ENCODE assay signal across 1 cellular context in genomic region chr14:23568600-23569310, GRCh38.
A peak's percentile ranks its signal among the peaks of the same experiment; 100 is the strongest.
TF ChIP-seq lines count a peak whose summit lies in the region.

No MANE protein-coding gene starts in this region.

TF ChIP-seq in HepG2, 621 proteins besides CTCF, POLR2A, EP300 and RAD21 (continued from another document and continues in another):
- peak; percentile 78 for TF ChIP-seq HNF1B (CRISPR knock-in tag; IDR thresholded peaks at IDR 0.05)
- no peak for TF ChIP-seq ZNF484 (CRISPR knock-in tag; IDR thresholded peaks at IDR 0.05; ENCODE audit: borderline replicate concordance, low read depth)
- TF ChIP-seq ZBTB38 (CRISPR knock-in tag; IDR thresholded peaks at IDR 0.05) = no peak
- no peak for TF ChIP-seq KDM1A (CRISPR knock-in tag; IDR thresholded peaks at IDR 0.05)
- TF ChIP-seq, protein P1, sequence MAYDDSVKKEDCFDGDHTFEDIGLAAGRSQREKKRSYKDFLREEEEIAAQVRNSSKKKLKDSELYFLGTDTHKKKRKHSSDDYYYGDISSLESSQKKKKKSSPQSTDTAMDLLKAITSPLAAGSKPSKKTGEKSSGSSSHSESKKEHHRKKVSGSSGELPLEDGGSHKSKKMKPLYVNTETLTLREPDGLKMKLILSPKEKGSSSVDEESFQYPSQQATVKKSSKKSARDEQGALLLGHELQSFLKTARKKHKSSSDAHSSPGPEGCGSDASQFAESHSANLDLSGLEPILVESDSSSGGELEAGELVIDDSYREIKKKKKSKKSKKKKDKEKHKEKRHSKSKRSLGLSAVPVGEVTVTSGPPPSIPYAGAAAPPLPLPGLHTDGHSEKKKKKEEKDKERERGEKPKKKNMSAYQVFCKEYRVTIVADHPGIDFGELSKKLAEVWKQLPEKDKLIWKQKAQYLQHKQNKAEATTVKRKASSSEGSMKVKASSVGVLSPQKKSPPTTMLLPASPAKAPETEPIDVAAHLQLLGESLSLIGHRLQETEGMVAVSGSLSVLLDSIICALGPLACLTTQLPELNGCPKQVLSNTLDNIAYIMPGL (CRISPR knock-in tag; IDR thresholded peaks at IDR 0.05; ENCODE audit: borderline replicate concordance in 1 of 2, low read depth in 1 of 2) = peak; percentile 69 to 75; a peak in 3 of 4 replicates
- no peak for TF ChIP-seq ZFYVE20 (CRISPR knock-in tag; IDR thresholded peaks at IDR 0.05; ENCODE audit: borderline replicate concordance, low read depth)
- TF ChIP-seq DNMT3B (CRISPR knock-in tag; conservative IDR thresholded peaks at IDR 0.05) = 0 out of 2 replicates have a peak, but pooled peaks have one; percentile 21
- no peak for TF ChIP-seq ZNF543 (CRISPR knock-in tag; IDR thresholded peaks at IDR 0.05)
- no peak for TF ChIP-seq THAP9 (CRISPR knock-in tag; IDR thresholded peaks at IDR 0.05; ENCODE audit: borderline replicate concordance)
- peak; percentile 53; the same call in 1 of the 2 replicates for TF ChIP-seq REPIN1 (CRISPR knock-in tag; IDR thresholded peaks at IDR 0.05; ENCODE audit: borderline replicate concordance, low read depth)
- no peak for TF ChIP-seq ZSCAN9 (CRISPR knock-in tag; IDR thresholded peaks at IDR 0.05; ENCODE audit: borderline replicate concordance)
- TF ChIP-seq PCBP2 (optimal IDR thresholded peaks at IDR 0.05; ENCODE audit: low read depth, low read length, poor library complexity, severe bottlenecking) = no peak
- no peak for TF ChIP-seq KLF6 (CRISPR knock-in tag; IDR thresholded peaks at IDR 0.05)
- TF ChIP-seq, protein P2, sequence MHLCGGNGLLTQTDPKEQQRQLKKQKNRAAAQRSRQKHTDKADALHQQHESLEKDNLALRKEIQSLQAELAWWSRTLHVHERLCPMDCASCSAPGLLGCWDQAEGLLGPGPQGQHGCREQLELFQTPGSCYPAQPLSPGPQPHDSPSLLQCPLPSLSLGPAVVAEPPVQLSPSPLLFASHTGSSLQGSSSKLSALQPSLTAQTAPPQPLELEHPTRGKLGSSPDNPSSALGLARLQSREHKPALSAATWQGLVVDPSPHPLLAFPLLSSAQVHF (CRISPR knock-in tag; IDR thresholded peaks at IDR 0.05) = no peak
- peak; percentile 28; the same call in 1 of the 2 replicates for TF ChIP-seq NFKB2 (CRISPR knock-in tag; IDR thresholded peaks at IDR 0.05; ENCODE audit: borderline replicate concordance)
- no peak for TF ChIP-seq ZHX1 (CRISPR knock-in tag; IDR thresholded peaks at IDR 0.05; ENCODE audit: low read depth)
- no peak for TF ChIP-seq KDM5B (CRISPR knock-in tag; IDR thresholded peaks at IDR 0.05; ENCODE audit: borderline replicate concordance)
- no peak for TF ChIP-seq NRL (CRISPR knock-in tag; IDR thresholded peaks at IDR 0.05; ENCODE audit: borderline replicate concordance)
- TF ChIP-seq, protein P3, sequence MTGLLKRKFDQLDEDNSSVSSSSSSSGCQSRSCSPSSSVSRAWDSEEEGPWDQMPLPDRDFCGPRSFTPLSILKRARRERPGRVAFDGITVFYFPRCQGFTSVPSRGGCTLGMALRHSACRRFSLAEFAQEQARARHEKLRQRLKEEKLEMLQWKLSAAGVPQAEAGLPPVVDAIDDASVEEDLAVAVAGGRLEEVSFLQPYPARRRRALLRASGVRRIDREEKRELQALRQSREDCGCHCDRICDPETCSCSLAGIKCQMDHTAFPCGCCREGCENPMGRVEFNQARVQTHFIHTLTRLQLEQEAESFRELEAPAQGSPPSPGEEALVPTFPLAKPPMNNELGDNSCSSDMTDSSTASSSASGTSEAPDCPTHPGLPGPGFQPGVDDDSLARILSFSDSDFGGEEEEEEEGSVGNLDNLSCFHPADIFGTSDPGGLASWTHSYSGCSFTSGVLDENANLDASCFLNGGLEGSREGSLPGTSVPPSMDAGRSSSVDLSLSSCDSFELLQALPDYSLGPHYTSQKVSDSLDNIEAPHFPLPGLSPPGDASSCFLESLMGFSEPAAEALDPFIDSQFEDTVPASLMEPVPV (CRISPR knock-in tag; IDR thresholded peaks at IDR 0.05) = 0 out of 2 replicates have a peak, but pooled peaks have one; percentile 34
- no peak for TF ChIP-seq HOXA7 (CRISPR knock-in tag; IDR thresholded peaks at IDR 0.05)
- TF ChIP-seq, protein P4, sequence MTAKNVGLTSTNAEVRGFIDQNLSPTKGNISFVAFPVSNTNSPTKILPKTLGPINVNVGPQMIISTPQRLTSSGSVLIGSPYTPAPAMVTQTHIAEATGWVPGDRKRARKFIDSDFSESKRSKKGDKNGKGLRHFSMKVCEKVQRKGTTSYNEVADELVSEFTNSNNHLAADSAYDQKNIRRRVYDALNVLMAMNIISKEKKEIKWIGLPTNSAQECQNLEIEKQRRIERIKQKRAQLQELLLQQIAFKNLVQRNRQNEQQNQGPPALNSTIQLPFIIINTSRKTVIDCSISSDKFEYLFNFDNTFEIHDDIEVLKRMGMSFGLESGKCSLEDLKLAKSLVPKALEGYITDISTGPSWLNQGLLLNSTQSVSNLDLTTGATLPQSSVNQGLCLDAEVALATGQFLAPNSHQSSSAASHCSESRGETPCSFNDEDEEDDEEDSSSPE (CRISPR knock-in tag; IDR thresholded peaks at IDR 0.05) = no peak
- TF ChIP-seq TAF15 (IDR thresholded peaks at IDR 0.05; ENCODE audit: low read depth, low read length, poor library complexity, severe bottlenecking) = no peak
- TF ChIP-seq KMT2A (CRISPR knock-in tag; IDR thresholded peaks at IDR 0.05) = no peak
- no peak for TF ChIP-seq EHMT2 (IDR thresholded peaks at IDR 0.05; ENCODE audit: borderline replicate concordance, low read depth, low read length)
- TF ChIP-seq, protein P5, sequence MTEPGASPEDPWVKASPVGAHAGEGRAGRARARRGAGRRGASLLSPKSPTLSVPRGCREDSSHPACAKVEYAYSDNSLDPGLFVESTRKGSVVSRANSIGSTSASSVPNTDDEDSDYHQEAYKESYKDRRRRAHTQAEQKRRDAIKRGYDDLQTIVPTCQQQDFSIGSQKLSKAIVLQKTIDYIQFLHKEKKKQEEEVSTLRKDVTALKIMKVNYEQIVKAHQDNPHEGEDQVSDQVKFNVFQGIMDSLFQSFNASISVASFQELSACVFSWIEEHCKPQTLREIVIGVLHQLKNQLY (CRISPR knock-in tag; IDR thresholded peaks at IDR 0.05) = no peak
- no peak for TF ChIP-seq ZSCAN31 (CRISPR knock-in tag; IDR thresholded peaks at IDR 0.05; ENCODE audit: low read depth)
- TF ChIP-seq AKNA (CRISPR knock-in tag; IDR thresholded peaks at IDR 0.05; ENCODE audit: borderline replicate concordance) = no peak
- TF ChIP-seq KDM3A (CRISPR knock-in tag; IDR thresholded peaks at IDR 0.05; ENCODE audit: low read depth) = no peak
- 0 out of 2 replicates have a peak, but pooled peaks have one; percentile 65 for TF ChIP-seq MAZ (IDR thresholded peaks at IDR 0.05; ENCODE audit: borderline replicate concordance, low read depth, low read length)
- TF ChIP-seq MAZ (CRISPR knock-in tag; IDR thresholded peaks at IDR 0.05; ENCODE audit: low read depth) = peak; percentile 57; the same call in 1 of the 2 replicates
- TF ChIP-seq AHR (CRISPR knock-in tag; IDR thresholded peaks at IDR 0.05) = no peak
- peak; percentile 34; the same call in 1 of the 2 replicates for TF ChIP-seq HBP1 (CRISPR knock-in tag; IDR thresholded peaks at IDR 0.05; ENCODE audit: low read depth)
- no peak for TF ChIP-seq RFX3 (CRISPR knock-in tag; IDR thresholded peaks at IDR 0.05)
- TF ChIP-seq ZNF788 (CRISPR knock-in tag; IDR thresholded peaks at IDR 0.05; ENCODE audit: borderline replicate concordance) = 0 out of 2 replicates have a peak, but pooled peaks have one; percentile 24
- TF ChIP-seq SP1 (IDR thresholded peaks at IDR 0.05) = no peak
- no peak for TF ChIP-seq SP1 (CRISPR knock-in tag; IDR thresholded peaks at IDR 0.05)
- TF ChIP-seq PREB (CRISPR knock-in tag; IDR thresholded peaks at IDR 0.05) = no peak
